ENCODE assay signal across 22 cellular contexts in the genomic region with DNA sequence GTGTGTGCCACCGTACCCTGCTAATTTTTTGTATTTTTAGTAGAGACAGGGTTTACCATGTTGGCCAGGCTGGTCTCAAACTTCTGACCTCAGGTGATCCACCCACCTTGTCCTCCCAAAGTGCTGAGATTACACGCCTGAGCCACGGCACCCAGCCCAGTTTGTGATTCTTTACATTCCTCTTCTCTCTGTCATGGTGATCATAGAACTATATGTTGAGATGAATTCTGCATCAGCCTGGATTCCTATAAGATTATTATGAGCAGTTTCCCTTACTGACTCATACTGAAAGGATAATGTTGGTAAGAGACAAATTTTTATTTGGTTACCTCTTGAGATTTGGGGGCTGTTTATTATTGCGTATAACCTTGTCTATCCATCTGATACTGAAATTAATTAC.
DNase-seq lines count a peak whose midpoint lies in the region; ATAC-seq and TF ChIP-seq lines count a peak whose summit lies in the region.
"Had no signal": no experiment of that assay in that cellular context is flagged by ENCODE, and none has a peak within 500 bp of the region (broad histone marks: within the 10 kb centered on the region; RNA-seq: fewer than 3 reads in every experiment).

No MANE protein-coding gene starts in this region.

- no peak overlapping the region for H3K9ac ChIP-seq in adipocyte (ENCODE audit: low read length)

- no peak for ATAC-seq in GM19328 (IDR thresholded peaks at IDR 0.05; ENCODE audit: unreplicated experiment)
- no peak for ATAC-seq in SK-N-SH treated with all-trans-retinoic acid at 6 μM for 48 hours

- H3K4me3 ChIP-seq in adipocyte (ENCODE audit: low read length) = no peak overlapping the region
- H3K4me3 ChIP-seq: dorsolateral prefrontal cortex had no signal

- peak; percentile 8 for DNase-seq in HS-27A (ENCODE audit: low read depth)
- DNase-seq in adipocyte (ENCODE audit: low read depth) = peak; percentile 23
- peak; percentile 58 for DNase-seq in epithelial cell of prostate (ENCODE audit: low read depth, low spot score)
- DNase-seq in GM19238 (ENCODE audit: insufficient read length, low spot score) = no peak
- no peak for DNase-seq in NCI-H2107 (lab: John Stamatoyannopoulos, UW)
- DNase-seq: activated CD4-positive, alpha-beta T cell treated with anti-CD3 and anti-CD28 coated beads for 4 hours; activated effector memory CD4-positive, alpha-beta T cell treated with Interleukin-2 at 50 U/mL for 16 hours; activated T-cell treated with anti-CD3 and anti-CD28 coated beads for 4 hours; aorta; cerebellar nuclear complex; DMS79 treated with DMSO at 0.1 percent for 48 hours; dorsolateral prefrontal cortex; immature natural killer cell; KG1; MM.1S; NCI-H1417; NCI-H2029 treated with DMSO at 0.1 percent for 48 hours; NCI-H2227 treated with DMSO at 0.1 percent for 48 hours; SHP77 treated with DMSO at 0.1 percent for 48 hours; stimulated activated naive CD4-positive, alpha-beta T cell had no signal

- H3K9me3 ChIP-seq in adipocyte (ENCODE audit: control insufficient read depth, low read length) = peaks cover 5% of the 10 kb centered on the region

- H3K36me3 ChIP-seq in adipocyte (ENCODE audit: control insufficient read depth, insufficient read depth, low read length, severe bottlenecking) = no peaks in the 10 kb centered on the region

- peaks cover 9% of the 10 kb centered on the region for H3K4me1 ChIP-seq in adipocyte (ENCODE audit: control insufficient read depth, insufficient read depth, low read length)

- H3K27me3 ChIP-seq in adipocyte (replicated peaks; ENCODE audit: control insufficient read depth, insufficient read depth, low read length) = no peaks in the 10 kb centered on the region
- H3K27me3 ChIP-seq: dorsolateral prefrontal cortex had no signal

- peak overlapping the region; percentile 58 for H3K27ac ChIP-seq in epithelial cell of prostate
- H3K27ac ChIP-seq: dorsolateral prefrontal cortex had no signal

TF ChIP-seq in SK-N-SH treated with all-trans-retinoic acid at 6 μM for 48 hours, 23 proteins besides CTCF, POLR2A, EP300 and RAD21:
- no peak for TF ChIP-seq ZNF70 (CRISPR knock-in tag; IDR thresholded peaks at IDR 0.05)
- TF ChIP-seq, protein P1, sequence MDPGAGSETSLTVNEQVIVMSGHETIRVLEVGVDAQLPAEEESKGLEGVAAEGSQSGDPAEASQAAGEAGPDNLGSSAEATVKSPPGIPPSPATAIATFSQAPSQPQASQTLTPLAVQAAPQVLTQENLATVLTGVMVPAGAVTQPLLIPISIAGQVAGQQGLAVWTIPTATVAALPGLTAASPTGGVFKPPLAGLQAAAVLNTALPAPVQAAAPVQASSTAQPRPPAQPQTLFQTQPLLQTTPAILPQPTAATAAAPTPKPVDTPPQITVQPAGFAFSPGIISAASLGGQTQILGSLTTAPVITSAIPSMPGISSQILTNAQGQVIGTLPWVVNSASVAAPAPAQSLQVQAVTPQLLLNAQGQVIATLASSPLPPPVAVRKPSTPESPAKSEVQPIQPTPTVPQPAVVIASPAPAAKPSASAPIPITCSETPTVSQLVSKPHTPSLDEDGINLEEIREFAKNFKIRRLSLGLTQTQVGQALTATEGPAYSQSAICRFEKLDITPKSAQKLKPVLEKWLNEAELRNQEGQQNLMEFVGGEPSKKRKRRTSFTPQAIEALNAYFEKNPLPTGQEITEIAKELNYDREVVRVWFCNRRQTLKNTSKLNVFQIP (CRISPR knock-in tag; IDR thresholded peaks at IDR 0.05; ENCODE audit: borderline replicate concordance, low read depth) = no peak

Comparison
In these comparisons a context has a peak if more than half of its experiments do, and no peak if none do; other contexts are left out.
1. DNase-seq: peak in HS-27A (single experiment), adipocyte (single experiment) and epithelial cell of prostate (single experiment); none in GM19238 (single experiment) and NCI-H2107 (single experiment).